In genomic region chr4:102526532-102526931, GRCh38 we compare ENCODE assay signal across 18 cellular contexts. TPM values are rescaled to one million over a fixed set of nuclear protein-coding genes. Genes with fewer than 3 reads are reported as not detected.
DNase-seq lines count a peak whose midpoint lies in the region; ATAC-seq and TF ChIP-seq lines count a peak whose summit lies in the region.
"Had no signal": no experiment of that assay in that cellular context is flagged by ENCODE, and none has a peak within 500 bp of the region (broad histone marks: within the 10 kb centered on the region; RNA-seq: fewer than 3 reads in every experiment).

No MANE protein-coding gene starts in this region.

- peak overlapping the region; percentile 79 for H3K27ac Mint-ChIP-seq in activated CD4-positive, alpha-beta T cell treated with anti-CD3 and anti-CD28 coated beads for 36 hours
- H3K27ac Mint-ChIP-seq in stimulated activated naive CD8-positive, alpha-beta T cell treated with anti-CD3 and anti-CD28 coated beads, Interleukin-15, Interleukin-2, amounts not matched to agents 100 ng/mL and 50 ng/mL, for 24 hours: peak overlapping the region; percentile 65
- peak overlapping the region; percentile 12 for H3K27ac Mint-ChIP-seq in central memory CD8-positive, alpha-beta T cell (ENCODE audit: low read depth)
- no peak overlapping the region for H3K27ac Mint-ChIP-seq in stimulated activated effector memory CD8-positive, alpha-beta T cell treated with anti-CD3 and anti-CD28 coated beads, Interleukin-12 subunit alpha, Interleukin-12 subunit beta, amount 100 ng/mL, for 72 hours
- H3K27ac Mint-ChIP-seq in endodermal cell (no peak overlapping the region), mesothelial cell of epicardium (no peak overlapping the region)

- CTCF ChIA-PET in activated CD4-positive, alpha-beta T cell treated with anti-CD3 and anti-CD28 coated beads for 36 hours (lab: Charles Lee): interaction anchor here (1.6 to 3.3 kb wide), 2 partner anchors 14 to 26 kb away, joined by 6 to 17 read pairs; no protein-coding TSS in a partner anchor

- 85% methylated on average over 3 of the region's 4 CpGs; no CpG with 5 or more reads in 1 of the 2 experiments for WGBS in endodermal cell (ENCODE audit: insufficient coverage in 1 of 2, insufficient read length in 1 of 2), 2 experiments

- peaks cover 90% of the 10 kb centered on the region for H3K4me1 Mint-ChIP-seq in activated CD4-positive, alpha-beta T cell treated with anti-CD3 and anti-CD28 coated beads for 36 hours
- peaks cover 100% of the 10 kb centered on the region for H3K4me1 Mint-ChIP-seq in stimulated activated naive CD8-positive, alpha-beta T cell treated with anti-CD3 and anti-CD28 coated beads, Interleukin-15, Interleukin-2, amounts not matched to agents 100 ng/mL and 50 ng/mL, for 24 hours (ENCODE audit: low read depth)
- H3K4me1 Mint-ChIP-seq in central memory CD8-positive, alpha-beta T cell: peaks cover 71% of the 10 kb centered on the region
- peaks cover 71% of the 10 kb centered on the region for H3K4me1 Mint-ChIP-seq in stimulated activated effector memory CD8-positive, alpha-beta T cell treated with anti-CD3 and anti-CD28 coated beads, Interleukin-12 subunit alpha, Interleukin-12 subunit beta, amount 100 ng/mL, for 72 hours
- peaks cover 6% of the 10 kb centered on the region for H3K4me1 Mint-ChIP-seq in endodermal cell
- H3K4me1 Mint-ChIP-seq in mesothelial cell of epicardium: peaks cover 23% of the 10 kb centered on the region

- TF ChIP-seq CTCF in endodermal cell (conservative IDR thresholded peaks at IDR 0.05) (no peak), mesothelial cell of epicardium (IDR thresholded peaks at IDR 0.05; ENCODE audit: unreplicated experiment) (no peak)

- DNase-seq in activated CD4-positive, alpha-beta T cell treated with anti-CD3 and anti-CD28 coated beads for 36 hours: no peak
- no peak for DNase-seq in activated CD4-positive, alpha-beta T cell treated with anti-CD3 and anti-CD28 coated beads, Interleukin-2, amount 50 U/mL, for 48 hours
- DNase-seq in stimulated activated naive CD8-positive, alpha-beta T cell treated with anti-CD3 and anti-CD28 coated beads, Interleukin-15, Interleukin-2, amounts not matched to agents 100 U/mL and 50 U/mL, for 24 hours: no peak
- DNase-seq in central memory CD8-positive, alpha-beta T cell (ENCODE audit: low spot score in 2 of 2): no peak
- DNase-seq in stimulated activated effector memory CD8-positive, alpha-beta T cell treated with anti-CD3 and anti-CD28 coated beads, Interleukin-12 subunit alpha, Interleukin-12 subunit beta, amount 100 ng/mL, for 72 hours (ENCODE audit: low spot score in 2 of 2): no peak
- DNase-seq in endodermal cell (no peak), mesothelial cell of epicardium (ENCODE audit: low spot score in 2 of 2, unreplicated experiment in 2 of 2) (no peak)
- DNase-seq: DND-41; GDM1; GOT3; KG1; NCI-H1417 treated with DMSO at 0.1 percent for 48 hours; NCI-H2029; NCI-H2171; NCI-H446 treated with DMSO at 0.1 percent for 48 hours; NK-92 treated with Interleukin-12 subunit alpha and Interleukin-12 subunit beta, amount 100 ng/mL, for 24 hours had no signal

- no peak overlapping the region for H3K9ac ChIP-seq in endodermal cell (ENCODE audit: extremely low read depth, low read length, poor library complexity, severe bottlenecking)

- no peak overlapping the region for H3K27ac ChIP-seq in endodermal cell (ENCODE audit: low read depth, low read length)
- H3K27ac ChIP-seq: 22Rv1 had no signal

- H3K4me3 Mint-ChIP-seq in activated CD4-positive, alpha-beta T cell treated with anti-CD3 and anti-CD28 coated beads for 36 hours: peak overlapping the region; percentile 53
- H3K4me3 Mint-ChIP-seq in stimulated activated naive CD8-positive, alpha-beta T cell treated with anti-CD3 and anti-CD28 coated beads, Interleukin-15, Interleukin-2, amounts not matched to agents 100 ng/mL and 50 ng/mL, for 24 hours: peak overlapping the region; percentile 76
- no peak overlapping the region for H3K4me3 Mint-ChIP-seq in central memory CD8-positive, alpha-beta T cell
- H3K4me3 Mint-ChIP-seq in stimulated activated effector memory CD8-positive, alpha-beta T cell treated with anti-CD3 and anti-CD28 coated beads, Interleukin-12 subunit alpha, Interleukin-12 subunit beta, amount 100 ng/mL, for 72 hours: peak overlapping the region; percentile 48
- no peak overlapping the region for H3K4me3 Mint-ChIP-seq in endodermal cell
- H3K4me3 Mint-ChIP-seq in mesothelial cell of epicardium: no peak overlapping the region

- no peaks in the 10 kb centered on the region for H3K27me3 Mint-ChIP-seq in activated CD4-positive, alpha-beta T cell treated with anti-CD3 and anti-CD28 coated beads for 36 hours
- no peaks in the 10 kb centered on the region for H3K27me3 Mint-ChIP-seq in stimulated activated naive CD8-positive, alpha-beta T cell treated with anti-CD3 and anti-CD28 coated beads, Interleukin-15, Interleukin-2, amounts not matched to agents 100 ng/mL and 50 ng/mL, for 24 hours
- H3K27me3 Mint-ChIP-seq in central memory CD8-positive, alpha-beta T cell: no peaks in the 10 kb centered on the region
- H3K27me3 Mint-ChIP-seq in endodermal cell (ENCODE audit: insufficient read depth) (no peaks in the 10 kb centered on the region), mesothelial cell of epicardium (ENCODE audit: low read depth) (no peaks in the 10 kb centered on the region)

- no peak overlapping the region for H3K4me3 ChIP-seq in endodermal cell (ENCODE audit: low read length)

- no peaks in the 10 kb centered on the region for H3K36me3 ChIP-seq in endodermal cell (ENCODE audit: control insufficient read depth, insufficient read depth, low read length)

- no peaks in the 10 kb centered on the region for H3K27me3 ChIP-seq in endodermal cell (ENCODE audit: control insufficient read depth, insufficient read depth, low read length, poor library complexity, severe bottlenecking)

- POLR2A ChIA-PET in activated CD4-positive, alpha-beta T cell treated with anti-CD3 and anti-CD28 coated beads for 36 hours (lab: Charles Lee): no interaction called here

- no peaks in the 10 kb centered on the region for H3K9me3 ChIP-seq in endodermal cell (ENCODE audit: control insufficient read depth, low read length)

- ATAC-seq in activated CD4-positive, alpha-beta T cell treated with anti-CD3 and anti-CD28 coated beads for 36 hours: no peak
- ATAC-seq in stimulated activated naive CD8-positive, alpha-beta T cell treated with anti-CD3 and anti-CD28 coated beads, Interleukin-15, Interleukin-2, amounts not matched to agents 100 U/mL and 50 U/mL, for 24 hours: no peak
- ATAC-seq in central memory CD8-positive, alpha-beta T cell (replicated peaks; ENCODE audit: extremely low read depth, poor library complexity, severe bottlenecking): no peak
- no peak for ATAC-seq in stimulated activated effector memory CD8-positive, alpha-beta T cell treated with anti-CD3 and anti-CD28 coated beads, Interleukin-12 subunit alpha, Interleukin-12 subunit beta, amount 100 ng/mL, for 72 hours

- H3K36me3 Mint-ChIP-seq in activated CD4-positive, alpha-beta T cell treated with anti-CD3 and anti-CD28 coated beads for 36 hours (ENCODE audit: low read depth): peaks cover 57% of the 10 kb centered on the region
- H3K36me3 Mint-ChIP-seq in stimulated activated naive CD8-positive, alpha-beta T cell treated with anti-CD3 and anti-CD28 coated beads, Interleukin-15, Interleukin-2, amounts not matched to agents 100 ng/mL and 50 ng/mL, for 24 hours (ENCODE audit: low read depth): peaks cover 72% of the 10 kb centered on the region
- peaks cover 44% of the 10 kb centered on the region for H3K36me3 Mint-ChIP-seq in central memory CD8-positive, alpha-beta T cell (ENCODE audit: insufficient read depth)
- peaks cover 69% of the 10 kb centered on the region for H3K36me3 Mint-ChIP-seq in stimulated activated effector memory CD8-positive, alpha-beta T cell treated with anti-CD3 and anti-CD28 coated beads, Interleukin-12 subunit alpha, Interleukin-12 subunit beta, amount 100 ng/mL, for 72 hours
- H3K36me3 Mint-ChIP-seq in endodermal cell (ENCODE audit: low read depth): no peaks in the 10 kb centered on the region
- H3K36me3 Mint-ChIP-seq in mesothelial cell of epicardium: peaks cover 10% of the 10 kb centered on the region

- intact Hi-C loops in activated CD4-positive, alpha-beta T cell treated with anti-CD3 and anti-CD28 coated beads for 36 hours (cut with DNase I, micrococcal nuclease): loop anchor here in 1 of 2 experiments (2.0 to 5.0 kb wide), 2 partner anchors 36 to 78 kb away; no protein-coding TSS in a partner anchor

- no peaks in the 10 kb centered on the region for H3K4me1 ChIP-seq in endodermal cell (ENCODE audit: control insufficient read depth, insufficient read depth, low read length)

- no peaks in the 10 kb centered on the region for H3K9me3 Mint-ChIP-seq in activated CD4-positive, alpha-beta T cell treated with anti-CD3 and anti-CD28 coated beads for 36 hours (ENCODE audit: low read depth)
- H3K9me3 Mint-ChIP-seq in stimulated activated naive CD8-positive, alpha-beta T cell treated with anti-CD3 and anti-CD28 coated beads, Interleukin-15, Interleukin-2, amounts not matched to agents 100 ng/mL and 50 ng/mL, for 24 hours: no peaks in the 10 kb centered on the region
- H3K9me3 Mint-ChIP-seq in central memory CD8-positive, alpha-beta T cell: no peaks in the 10 kb centered on the region
- no peaks in the 10 kb centered on the region for H3K9me3 Mint-ChIP-seq in stimulated activated effector memory CD8-positive, alpha-beta T cell treated with anti-CD3 and anti-CD28 coated beads, Interleukin-12 subunit alpha, Interleukin-12 subunit beta, amount 100 ng/mL, for 72 hours
- no peaks in the 10 kb centered on the region for H3K9me3 Mint-ChIP-seq in endodermal cell
- H3K9me3 Mint-ChIP-seq in mesothelial cell of epicardium: no peaks in the 10 kb centered on the region

RNA-seq across cellular contexts. Expression of gene NFKB1, which starts 25.4 kb away (rescaled TPM):
- 100 to 1,000 TPM; 167 to 174 TPM for total RNA-seq in activated CD4-positive, alpha-beta T cell treated with anti-CD3 and anti-CD28 coated beads for 36 hours
- 1 to 10 TPM; 4.4 to 5.6 TPM for total RNA-seq in endodermal cell
- 5.8 TPM for polyA plus RNA-seq in endodermal cell (2013, experiment 1 of 2)
- 5.8 TPM for polyA plus RNA-seq in endodermal cell (2013, experiment 2 of 2)
- total RNA-seq in mesothelial cell of epicardium: 25.7 to 30.9 TPM (median 26.7 TPM) in 3 replicates

Comparison
In these comparisons a context has a peak if more than half of its experiments do, and no peak if none do; other contexts are left out.
1. H3K27ac Mint-ChIP-seq: peak in activated CD4-positive, alpha-beta T cell treated with anti-CD3 and anti-CD28 coated beads for 36 hours (single experiment), stimulated activated naive CD8-positive, alpha-beta T cell treated with anti-CD3 and anti-CD28 coated beads, Interleukin-15, Interleukin-2, amounts not matched to agents 100 ng/mL and 50 ng/mL, for 24 hours (single experiment) and central memory CD8-positive, alpha-beta T cell (single experiment); none in stimulated activated effector memory CD8-positive, alpha-beta T cell treated with anti-CD3 and anti-CD28 coated beads, Interleukin-12 subunit alpha, Interleukin-12 subunit beta, amount 100 ng/mL, for 72 hours (single experiment), endodermal cell (single experiment) and mesothelial cell of epicardium (single experiment).
2. H3K4me3 Mint-ChIP-seq: peak in activated CD4-positive, alpha-beta T cell treated with anti-CD3 and anti-CD28 coated beads for 36 hours (single experiment), stimulated activated naive CD8-positive, alpha-beta T cell treated with anti-CD3 and anti-CD28 coated beads, Interleukin-15, Interleukin-2, amounts not matched to agents 100 ng/mL and 50 ng/mL, for 24 hours (single experiment) and stimulated activated effector memory CD8-positive, alpha-beta T cell treated with anti-CD3 and anti-CD28 coated beads, Interleukin-12 subunit alpha, Interleukin-12 subunit beta, amount 100 ng/mL, for 72 hours (single experiment); none in central memory CD8-positive, alpha-beta T cell (single experiment), endodermal cell (single experiment) and mesothelial cell of epicardium (single experiment).